23 cellular contexts compared by ENCODE assay signal in the genomic region with DNA sequence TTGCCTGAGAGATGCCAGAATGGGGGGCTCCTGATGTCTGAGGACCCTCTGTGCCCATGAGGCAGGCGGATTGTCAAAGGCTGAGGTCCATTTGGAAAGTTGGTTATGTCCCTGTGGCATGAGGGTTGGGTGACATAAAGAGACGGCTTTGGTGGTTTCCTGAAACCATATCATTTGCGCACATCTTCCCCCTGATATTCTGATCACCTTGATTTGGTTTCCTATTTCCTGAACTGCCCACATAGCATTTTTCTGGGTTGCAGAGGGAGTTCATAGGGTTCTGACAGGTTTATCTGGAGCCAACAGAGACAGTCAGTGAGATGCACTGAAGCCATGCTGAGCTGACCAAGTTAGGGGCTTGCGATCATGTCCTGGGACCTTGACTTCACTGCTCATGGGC. TPM values are rescaled to one million over a fixed set of nuclear protein-coding genes. Genes with fewer than 3 reads are reported as not detected.
"Had no signal": no experiment of that assay in that cellular context is flagged by ENCODE, and none has a peak within 500 bp of the region (broad histone marks: within the 10 kb centered on the region; RNA-seq: fewer than 3 reads in every experiment).

No MANE protein-coding gene starts in this region.

- H3K4me1 ChIP-seq: neural progenitor cell had no signal

- H3K27ac ChIP-seq: body of pancreas, coronary artery, neural progenitor cell, ovary, sigmoid colon, tibial artery had no signal

- H3K36me3 ChIP-seq: neural progenitor cell, ovary, sigmoid colon, tibial artery, vagina had no signal

- H3K27me3 ChIP-seq: body of pancreas, ovary, vagina had no signal

- H3K4me3 Mint-ChIP-seq: activated naive CD4-positive, alpha-beta T cell treated with anti-CD3 and anti-CD28 coated beads, Interleukin-2, amount 50 U/mL, for 24 hours; activated T-cell treated with anti-CD3 and anti-CD28 coated beads, Interleukin-2, amount 50 U/mL, for 4 hours; immature natural killer cell; neural progenitor cell; stimulated activated effector memory CD8-positive, alpha-beta T cell treated with anti-CD3 and anti-CD28 coated beads, Interleukin-12 subunit alpha, Interleukin-12 subunit beta, amount 100 ng/mL, for 72 hours; T-helper 2 cell treated with Interferon-gamma antibody and Interleukin-4, amounts not matched to agents 5 μg/mL and 100 μg/mL, for 36 hours had no signal

- ATAC-seq: activated T-cell treated with anti-CD3 and anti-CD28 coated beads, Interleukin-2, amount 50 U/mL, for 4 hours; body of pancreas; stimulated activated effector memory CD8-positive, alpha-beta T cell treated with anti-CD3 and anti-CD28 coated beads, Interleukin-12 subunit alpha, Interleukin-12 subunit beta, amount 100 ng/mL, for 72 hours had no signal

- H3K36me3 Mint-ChIP-seq: activated naive CD4-positive, alpha-beta T cell treated with anti-CD3 and anti-CD28 coated beads, Interleukin-2, amount 50 U/mL, for 24 hours; immature natural killer cell; neural progenitor cell; stimulated activated effector memory CD8-positive, alpha-beta T cell treated with anti-CD3 and anti-CD28 coated beads, Interleukin-12 subunit alpha, Interleukin-12 subunit beta, amount 100 ng/mL, for 72 hours had no signal

- H3K9me3 Mint-ChIP-seq: activated naive CD4-positive, alpha-beta T cell treated with anti-CD3 and anti-CD28 coated beads, Interleukin-2, amount 50 U/mL, for 24 hours; activated T-cell treated with anti-CD3 and anti-CD28 coated beads, Interleukin-2, amount 50 U/mL, for 4 hours; immature natural killer cell; neural progenitor cell; stimulated activated effector memory CD8-positive, alpha-beta T cell treated with anti-CD3 and anti-CD28 coated beads, Interleukin-12 subunit alpha, Interleukin-12 subunit beta, amount 100 ng/mL, for 72 hours; T-helper 2 cell treated with Interferon-gamma antibody and Interleukin-4, amounts not matched to agents 5 μg/mL and 100 μg/mL, for 36 hours had no signal

- DNase-seq: activated CD4-positive, CD25-positive, alpha-beta regulatory T cell treated with anti-CD3 and anti-CD28 coated beads, Interleukin-2, amount 50 U/mL, for 72 hours; activated effector memory CD4-positive, alpha-beta T cell treated with anti-CD3 and anti-CD28 coated beads, Interleukin-2, amount 50 U/mL, for 16 hours; activated T-cell treated with anti-CD3 and anti-CD28 coated beads, Interleukin-2, amount 50 U/mL, for 4 hours; amniotic stem cell; body of pancreas; caudate nucleus; immature natural killer cell; midbrain; ovary; sigmoid colon; stimulated activated CD4-positive, alpha-beta T cell treated with anti-CD3 and anti-CD28 coated beads, Interleukin-12 subunit alpha, Interleukin-12 subunit beta, amount 100 ng/mL, for 4 hours; stimulated activated CD4-positive, alpha-beta T cell treated with anti-CD3 and anti-CD28 coated beads, Interleukin-2, amount 100 ng/mL, for 24 hours; tibial artery had no signal

- H3K9me3 ChIP-seq: body of pancreas, ovary, sigmoid colon, tibial artery, vagina had no signal

- H3K27ac Mint-ChIP-seq: activated naive CD4-positive, alpha-beta T cell treated with anti-CD3 and anti-CD28 coated beads, Interleukin-2, amount 50 U/mL, for 24 hours; immature natural killer cell; neural progenitor cell; stimulated activated effector memory CD8-positive, alpha-beta T cell treated with anti-CD3 and anti-CD28 coated beads, Interleukin-12 subunit alpha, Interleukin-12 subunit beta, amount 100 ng/mL, for 72 hours; T-helper 2 cell treated with Interferon-gamma antibody and Interleukin-4, amounts not matched to agents 5 μg/mL and 100 μg/mL, for 36 hours had no signal

- H3K4me3 ChIP-seq: body of pancreas, coronary artery, neural progenitor cell, ovary, sigmoid colon, tibial artery, vagina had no signal

RNA-seq across cellular contexts. Expression of a gene that starts 15.7 kb away (rescaled TPM):
- total RNA-seq: body of pancreas, endothelial cell of umbilical vein, frontal cortex, left cardiac atrium, ovary, pulmonary artery endothelial cell, sigmoid colon had no signal
